8 cellular contexts compared by ENCODE assay signal in genomic region chr14:76644875-76645518, GRCh38.
DNase-seq lines count a peak whose midpoint lies in the region; ATAC-seq, FAIRE-seq and TF ChIP-seq lines count a peak whose summit lies in the region.

No MANE protein-coding gene starts in this region.

- H3K36me3 ChIP-seq in GM12878 (ENCODE audit: control insufficient read depth in 2 of 2, insufficient read depth in 2 of 2, low read length in 1 of 2), result no peaks in the 10 kb centered on the region
- no peaks in the 10 kb centered on the region for H3K36me3 ChIP-seq in liver (ENCODE audit: control insufficient read depth in 4 of 4, insufficient read depth in 3 of 4, low read depth in 1 of 4, low read length in 3 of 4)
- H3K36me3 ChIP-seq in tibial artery, result no peaks in the 10 kb centered on the region

- RAD21 ChIA-PET in GM12878 (lab: Charles Lee; ENCODE audit: unreplicated experiment), result interaction anchor here (1.1 to 1.4 kb wide), 3 partner anchors 189 to 258 kb away, joined by 3 to 5 read pairs (median 3); no protein-coding TSS in a partner anchor

- TF ChIP-seq CTCF in AG04449 (IDR thresholded peaks at IDR 0.05; ENCODE audit: insufficient read depth, low read length, missing control alignments) (peak; percentile 51), GM12878 (IDR thresholded peaks at IDR 0.05 in 2 of 3, conservative IDR thresholded peaks at IDR 0.05 in 1 of 3; ENCODE audit: control insufficient read depth in 2 of 3, extremely low read depth in 1 of 3, insufficient read depth in 1 of 3, low read depth in 3 of 3, low read length in 3 of 3) (peak; percentile 58 to 77 (median 65)), liver (IDR thresholded peaks at IDR 0.05; ENCODE audit: low read depth, low read length, missing input control) (peak; percentile 47), tibial artery (IDR thresholded peaks at IDR 0.05) (peak in 1 of 2 experiments; percentile 15)

- ATAC-seq in GM12878, result peak; percentile 72
- ATAC-seq in GM19467 (IDR thresholded peaks at IDR 0.05; ENCODE audit: unreplicated experiment), result no peak

- H3K4me2 ChIP-seq in GM12878 (ENCODE audit: control insufficient read depth, insufficient read depth), result no peak overlapping the region

- in situ Hi-C loops in GM12878 (cut with MboI), result loop anchor here (5.0 kb wide), 2 partner anchors 188 to 593 kb away; no protein-coding TSS in a partner anchor

- H3K9ac ChIP-seq in GM12878 (ENCODE audit: control insufficient read depth, insufficient read depth, low read length), result no peak overlapping the region
- H3K9ac ChIP-seq in liver (ENCODE audit: low read depth in 1 of 2, low read length in 2 of 2), result no peak overlapping the region

- intact Hi-C loops in GM12878 (cut with micrococcal nuclease; ENCODE audit: unreplicated experiment), result loop anchor here (1.0 to 10.0 kb wide), 4 partner anchors 130 to 933 kb away; no protein-coding TSS in a partner anchor
- intact Hi-C loops in tibial artery (cut with DNase I; ENCODE audit: low total_unique reads), result no loop called here

- SMC1A ChIA-PET in GM12878 (lab: Charles Lee; ENCODE audit: uncharacterized antibody, unreplicated experiment), result interaction anchor here (0.7 to 1.6 kb wide), 10 partner anchors 49 to 747 kb away, joined by 3 to 4 read pairs (median 3); no protein-coding TSS in a partner anchor

- POLR2A ChIA-PET in AG04449 (lab: Yijun Ruan, JAX), result no interaction called here
- POLR2A ChIA-PET in GM12878 (lab: Charles Lee), result no interaction called here

- no peaks in the 10 kb centered on the region for H4K20me1 ChIP-seq in GM12878 (ENCODE audit: control insufficient read depth, insufficient read depth)

- no peaks in the 10 kb centered on the region for H3K27me3 ChIP-seq in GM12878 (replicated peaks in 1 of 2; ENCODE audit: control insufficient read depth in 2 of 2, insufficient read depth in 2 of 2, low read length in 1 of 2)
- H3K27me3 ChIP-seq in liver (ENCODE audit: control insufficient read depth in 4 of 4, insufficient read depth in 4 of 4, low read length in 3 of 4), result peaks cover 0 to 2% (median 0%) of the 10 kb centered on the region in 4 donors
- peaks cover 0 to 9% of the 10 kb centered on the region in 2 donors for H3K27me3 ChIP-seq in tibial artery

- 4% methylated on average over 12 of the region's 12 CpGs for WGBS in GM12878 (ENCODE audit: insufficient coverage, insufficient replicate concordance, low lambda C conversion rate, missing lambda C conversion rate)
- WGBS in liver, result 23% methylated on average over 12 of the region's 12 CpGs

- DNase-seq in AG04449 (ENCODE audit: low read depth, low spot score), result no peak
- DNase-seq in GM03348 (ENCODE audit: low spot score), result peak; percentile 63
- DNase-seq in NCI-H2107 (lab: John Stamatoyannopoulos, UW), result peak; percentile 61
- DNase-seq in GM12878 (ENCODE audit: low read depth, low spot score), result no peak
- DNase-seq in tibial artery, result no peak
- no peak for DNase-seq in T-helper 9 cell

- CTCF ChIA-PET in AG04449 (lab: Yijun Ruan, JAX) (interaction anchor here (1.0 to 6.9 kb wide), 6 partner anchors 59 to 936 kb away, joined by 3 to 54 read pairs (median 4); no protein-coding TSS in a partner anchor), GM12878 (lab: Yijun Ruan, JAX) (interaction anchor here (0.7 to 4.5 kb wide), 16 partner anchors 10 to 936 kb away, joined by 3 to 38 read pairs (median 4); no protein-coding TSS in a partner anchor)

- FAIRE-seq in GM12878 (lab: Jason Lieb, UNC), result no peak

- H3K79me2 ChIP-seq in GM12878 (ENCODE audit: control insufficient read depth, insufficient read depth, low read length), result no peaks in the 10 kb centered on the region

- H3K9me3 ChIP-seq in GM12878 (replicated peaks; ENCODE audit: control insufficient read depth, insufficient read depth, low read length) (no peaks in the 10 kb centered on the region), liver (ENCODE audit: control insufficient read depth in 4 of 4, low read length in 3 of 4) (no peaks in the 10 kb centered on the region), tibial artery (peaks cover 0 to 4% (median 0%) of the 10 kb centered on the region in 3 donors)

- no peak for TF ChIP-seq POLR2A in GM12878 (IDR thresholded peaks at IDR 0.05; ENCODE audit: low read depth, low read length)

- H2AFZ ChIP-seq in GM12878 (ENCODE audit: control insufficient read depth, low read depth, low read length), result no peak overlapping the region

- TF ChIP-seq RAD21 in GM12878 (IDR thresholded peaks at IDR 0.05; ENCODE audit: insufficient read depth, low read depth, low read length) (peak; percentile 74), liver (IDR thresholded peaks at IDR 0.05) (peak; percentile 72 to 76)

- BruUV-seq in GM12878 (replicated peaks; lab: Mats Ljungman, UMichigan), result no TSS peak

- no peak for TF ChIP-seq EP300 in GM12878 (IDR thresholded peaks at IDR 0.05; ENCODE audit: borderline replicate concordance in 1 of 2, control insufficient read depth in 1 of 2, low read depth in 2 of 2, low read length in 2 of 2)

- no peaks in the 10 kb centered on the region for H3K4me1 ChIP-seq in GM12878 (ENCODE audit: control insufficient read depth, insufficient read depth, low read length)
- H3K4me1 ChIP-seq in liver (ENCODE audit: control insufficient read depth in 4 of 4, insufficient read depth in 4 of 4, low read length in 3 of 4), result peaks cover 0 to 6% (median 0%) of the 10 kb centered on the region in 4 donors
- H3K4me1 ChIP-seq in tibial artery, result no peaks in the 10 kb centered on the region

- H3K27ac ChIP-seq in GM12878 (ENCODE audit: control insufficient read depth, insufficient read depth) (no peak overlapping the region), liver (ENCODE audit: low read depth in 1 of 2, low read length in 2 of 2) (no peak overlapping the region), tibial artery (no peak overlapping the region)

- no peak overlapping the region for H3K4me3 ChIP-seq in AG04449 (ENCODE audit: low read depth, low read length)
- no peak overlapping the region for H3K4me3 ChIP-seq in GM12878
- H3K4me3 ChIP-seq in liver (ENCODE audit: low read depth in 1 of 3, low read length in 3 of 3), result no peak overlapping the region
- H3K4me3 ChIP-seq in tibial artery, result no peak overlapping the region

TF ChIP-seq in GM12878, 131 proteins besides CTCF, POLR2A, EP300 and RAD21 (continues in another document):
- TF ChIP-seq TBL1XR1 (IDR thresholded peaks at IDR 0.05; ENCODE audit: low read depth, low read length), result no peak
- no peak for TF ChIP-seq PBX3 (IDR thresholded peaks at IDR 0.05; ENCODE audit: insufficient replicate concordance, low read depth, low read length)
- TF ChIP-seq PAX5 (IDR thresholded peaks at IDR 0.05; ENCODE audit: borderline replicate concordance, low read depth, low read length), result no peak
- TF ChIP-seq ZBED1 (IDR thresholded peaks at IDR 0.05; ENCODE audit: borderline replicate concordance), result no peak
- TF ChIP-seq IKZF1 (conservative IDR thresholded peaks at IDR 0.05), result peak; percentile 19; the same call in 1 of the 2 replicates
- peak; percentile 57; the same call in 1 of the 2 replicates for TF ChIP-seq SMC3 (IDR thresholded peaks at IDR 0.05; ENCODE audit: borderline replicate concordance, low read length)
- TF ChIP-seq ATF7 (IDR thresholded peaks at IDR 0.05; ENCODE audit: low read depth), result no peak
- no peak for TF ChIP-seq ZNF622 (IDR thresholded peaks at IDR 0.05)

TF ChIP-seq in liver, 16 proteins besides CTCF, POLR2A, EP300 and RAD21 (continues in another document):
- TF ChIP-seq EGR1 (IDR thresholded peaks at IDR 0.05; ENCODE audit: low read depth in 2 of 2), result no peak
- TF ChIP-seq FOXA2 (IDR thresholded peaks at IDR 0.05), result no peak
- TF ChIP-seq SP1 (IDR thresholded peaks at IDR 0.05), result no peak
- TF ChIP-seq YY1 (IDR thresholded peaks at IDR 0.05), result no peak
- no peak for TF ChIP-seq JUND (IDR thresholded peaks at IDR 0.05)
- TF ChIP-seq FOXA1 (IDR thresholded peaks at IDR 0.05), result no peak
- TF ChIP-seq TAF1 (conservative IDR thresholded peaks at IDR 0.05), result no peak
- TF ChIP-seq ATF3 (IDR thresholded peaks at IDR 0.05), result no peak
- TF ChIP-seq GABPA (IDR thresholded peaks at IDR 0.05 in 1 of 2, conservative IDR thresholded peaks at IDR 0.05 in 1 of 2), result no peak
- no peak for TF ChIP-seq MAX (IDR thresholded peaks at IDR 0.05)
- TF ChIP-seq NR2F2 (IDR thresholded peaks at IDR 0.05), result no peak
- TF ChIP-seq HNF4A (conservative IDR thresholded peaks at IDR 0.05), result no peak
- TF ChIP-seq HNF4G (IDR thresholded peaks at IDR 0.05), result no peak
- TF ChIP-seq RXRA (IDR thresholded peaks at IDR 0.05), result no peak
- TF ChIP-seq REST (IDR thresholded peaks at IDR 0.05), result no peak

Comparison
In these comparisons a context has a peak if more than half of its experiments do, and no peak if none do; other contexts are left out.
1. DNase-seq: peak in GM03348 (single experiment) and NCI-H2107 (single experiment); none in AG04449 (single experiment), GM12878 (single experiment), tibial artery (0 of 2) and T-helper 9 cell (single experiment).